Comparison of ENCODE assay signal across 1 cellular context in the genomic region with DNA sequence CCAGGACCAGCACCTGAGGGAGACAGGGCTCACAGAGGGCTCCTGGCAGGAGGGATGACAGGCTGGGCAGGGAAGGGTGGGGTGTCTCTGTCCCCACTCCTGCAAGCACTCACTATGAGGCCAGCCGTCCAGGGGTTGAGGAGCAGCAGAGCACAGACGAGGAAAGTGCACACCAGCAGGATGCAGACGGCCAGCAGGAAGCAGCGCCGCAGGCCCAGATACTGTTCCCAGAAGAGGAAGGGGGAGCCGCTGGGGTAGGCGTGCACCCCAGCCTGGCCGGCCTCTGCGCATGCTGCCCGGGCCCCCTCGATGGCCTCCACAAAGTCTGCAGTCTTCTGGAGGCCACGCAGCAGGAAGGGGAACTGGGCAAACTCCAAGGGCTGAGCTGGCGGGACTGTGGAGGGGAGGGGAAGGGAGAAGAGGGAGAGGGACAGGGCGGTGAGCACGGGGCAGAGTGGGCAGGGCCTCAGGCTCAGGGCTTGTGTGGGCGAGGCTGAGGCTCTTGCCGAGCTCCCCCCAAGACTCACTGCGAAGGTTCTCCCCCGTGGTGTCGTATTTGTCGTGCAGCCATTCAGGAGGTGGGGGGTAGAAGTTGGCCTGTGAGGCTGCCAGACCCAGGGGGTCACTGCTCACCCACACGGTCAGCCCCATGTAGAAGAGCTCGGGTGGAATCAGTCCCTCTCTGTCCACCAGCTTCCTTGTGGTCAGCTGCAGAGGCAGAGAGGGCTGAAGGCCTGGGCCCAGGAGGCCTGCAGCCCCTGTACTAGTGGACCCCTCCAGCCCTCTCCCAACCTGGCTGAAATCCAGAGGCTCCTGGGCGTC.
TF ChIP-seq lines count a peak whose summit lies in the region.

No MANE protein-coding gene starts in this region.

TF ChIP-seq in HepG2, 621 proteins besides CTCF, POLR2A, EP300 and RAD21 (continued from another document and continues in another):
- TF ChIP-seq TFAP4 (IDR thresholded peaks at IDR 0.05; ENCODE audit: borderline replicate concordance, low read depth), result no peak
- no peak for TF ChIP-seq NFE2L1 (CRISPR knock-in tag; IDR thresholded peaks at IDR 0.05; ENCODE audit: borderline replicate concordance)
- no peak for TF ChIP-seq BHLHE40 (IDR thresholded peaks at IDR 0.05; ENCODE audit: low read length)
- TF ChIP-seq ASH2L (IDR thresholded peaks at IDR 0.05; ENCODE audit: insufficient read length, low read depth, low read length), result no peak
- no peak; the same call in 1 of the 2 replicates for TF ChIP-seq ZNF160 (CRISPR knock-in tag; IDR thresholded peaks at IDR 0.05)
- no peak for TF ChIP-seq NFATC3 (CRISPR knock-in tag; IDR thresholded peaks at IDR 0.05)
- TF ChIP-seq ZNF563 (CRISPR knock-in tag; IDR thresholded peaks at IDR 0.05), result no peak
- no peak for TF ChIP-seq ARHGAP35 (CRISPR knock-in tag; IDR thresholded peaks at IDR 0.05; ENCODE audit: borderline replicate concordance)
- no peak for TF ChIP-seq MIER3 (CRISPR knock-in tag; IDR thresholded peaks at IDR 0.05; ENCODE audit: borderline replicate concordance)
- TF ChIP-seq, protein P1, sequence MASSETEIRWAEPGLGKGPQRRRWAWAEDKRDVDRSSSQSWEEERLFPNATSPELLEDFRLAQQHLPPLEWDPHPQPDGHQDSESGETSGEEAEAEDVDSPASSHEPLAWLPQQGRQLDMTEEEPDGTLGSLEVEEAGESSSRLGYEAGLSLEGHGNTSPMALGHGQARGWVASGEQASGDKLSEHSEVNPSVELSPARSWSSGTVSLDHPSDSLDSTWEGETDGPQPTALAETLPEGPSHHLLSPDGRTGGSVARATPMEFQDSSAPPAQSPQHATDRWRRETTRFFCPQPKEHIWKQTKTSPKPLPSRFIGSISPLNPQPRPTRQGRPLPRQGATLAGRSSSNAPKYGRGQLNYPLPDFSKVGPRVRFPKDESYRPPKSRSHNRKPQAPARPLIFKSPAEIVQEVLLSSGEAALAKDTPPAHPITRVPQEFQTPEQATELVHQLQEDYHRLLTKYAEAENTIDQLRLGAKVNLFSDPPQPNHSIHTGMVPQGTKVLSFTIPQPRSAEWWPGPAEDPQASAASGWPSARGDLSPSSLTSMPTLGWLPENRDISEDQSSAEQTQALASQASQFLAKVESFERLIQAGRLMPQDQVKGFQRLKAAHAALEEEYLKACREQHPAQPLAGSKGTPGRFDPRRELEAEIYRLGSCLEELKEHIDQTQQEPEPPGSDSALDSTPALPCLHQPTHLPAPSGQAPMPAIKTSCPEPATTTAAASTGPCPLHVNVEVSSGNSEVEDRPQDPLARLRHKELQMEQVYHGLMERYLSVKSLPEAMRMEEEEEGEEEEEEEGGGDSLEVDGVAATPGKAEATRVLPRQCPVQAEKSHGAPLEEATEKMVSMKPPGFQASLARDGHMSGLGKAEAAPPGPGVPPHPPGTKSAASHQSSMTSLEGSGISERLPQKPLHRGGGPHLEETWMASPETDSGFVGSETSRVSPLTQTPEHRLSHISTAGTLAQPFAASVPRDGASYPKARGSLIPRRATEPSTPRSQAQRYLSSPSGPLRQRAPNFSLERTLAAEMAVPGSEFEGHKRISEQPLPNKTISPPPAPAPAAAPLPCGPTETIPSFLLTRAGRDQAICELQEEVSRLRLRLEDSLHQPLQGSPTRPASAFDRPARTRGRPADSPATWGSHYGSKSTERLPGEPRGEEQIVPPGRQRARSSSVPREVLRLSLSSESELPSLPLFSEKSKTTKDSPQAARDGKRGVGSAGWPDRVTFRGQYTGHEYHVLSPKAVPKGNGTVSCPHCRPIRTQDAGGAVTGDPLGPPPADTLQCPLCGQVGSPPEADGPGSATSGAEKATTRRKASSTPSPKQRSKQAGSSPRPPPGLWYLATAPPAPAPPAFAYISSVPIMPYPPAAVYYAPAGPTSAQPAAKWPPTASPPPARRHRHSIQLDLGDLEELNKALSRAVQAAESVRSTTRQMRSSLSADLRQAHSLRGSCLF (CRISPR knock-in tag; IDR thresholded peaks at IDR 0.05; ENCODE audit: borderline replicate concordance), result no peak
- TF ChIP-seq CBX5 (CRISPR knock-in tag; IDR thresholded peaks at IDR 0.05; ENCODE audit: borderline replicate concordance), result peak; percentile 12; the same call in 1 of the 2 replicates
- no peak; the same call in 1 of the 2 replicates for TF ChIP-seq SP4 (CRISPR knock-in tag; IDR thresholded peaks at IDR 0.05)
- TF ChIP-seq ZNF143 (CRISPR knock-in tag; IDR thresholded peaks at IDR 0.05), result peak; percentile 54; the same call in 1 of the 2 replicates
- peak; percentile 36 for TF ChIP-seq ZNF18 (CRISPR knock-in tag; IDR thresholded peaks at IDR 0.05; ENCODE audit: insufficient replicate concordance)
- TF ChIP-seq RXRA (CRISPR knock-in tag; IDR thresholded peaks at IDR 0.05), result peak; percentile 59
- peak; percentile 67; the same call in 1 of the 2 replicates for TF ChIP-seq ZMYM3 (CRISPR knock-in tag; IDR thresholded peaks at IDR 0.05)
- TF ChIP-seq XBP1 (CRISPR knock-in tag; IDR thresholded peaks at IDR 0.05), result no peak
- TF ChIP-seq, protein P2, sequence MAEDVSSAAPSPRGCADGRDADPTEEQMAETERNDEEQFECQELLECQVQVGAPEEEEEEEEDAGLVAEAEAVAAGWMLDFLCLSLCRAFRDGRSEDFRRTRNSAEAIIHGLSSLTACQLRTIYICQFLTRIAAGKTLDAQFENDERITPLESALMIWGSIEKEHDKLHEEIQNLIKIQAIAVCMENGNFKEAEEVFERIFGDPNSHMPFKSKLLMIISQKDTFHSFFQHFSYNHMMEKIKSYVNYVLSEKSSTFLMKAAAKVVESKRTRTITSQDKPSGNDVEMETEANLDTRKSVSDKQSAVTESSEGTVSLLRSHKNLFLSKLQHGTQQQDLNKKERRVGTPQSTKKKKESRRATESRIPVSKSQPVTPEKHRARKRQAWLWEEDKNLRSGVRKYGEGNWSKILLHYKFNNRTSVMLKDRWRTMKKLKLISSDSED (CRISPR knock-in tag; IDR thresholded peaks at IDR 0.05), result no peak
- TF ChIP-seq ZNF24 (IDR thresholded peaks at IDR 0.05), result no peak
- TF ChIP-seq HOXA7 (CRISPR knock-in tag; IDR thresholded peaks at IDR 0.05), result no peak
- TF ChIP-seq HMGA1 (CRISPR knock-in tag; conservative IDR thresholded peaks at IDR 0.05), result no peak
- no peak for TF ChIP-seq FOXA1 (IDR thresholded peaks at IDR 0.05)
- no peak for TF ChIP-seq FOXA1 (CRISPR knock-in tag; IDR thresholded peaks at IDR 0.05)
- TF ChIP-seq NFYB (CRISPR knock-in tag; IDR thresholded peaks at IDR 0.05), result no peak
- no peak for TF ChIP-seq MTF1 (CRISPR knock-in tag; IDR thresholded peaks at IDR 0.05)
- TF ChIP-seq ZNF781 (CRISPR knock-in tag; IDR thresholded peaks at IDR 0.05; ENCODE audit: borderline replicate concordance, not compliant biosample characterization), result peak; percentile 74
- no peak; the same call in 1 of the 2 replicates for TF ChIP-seq EED (CRISPR knock-in tag; IDR thresholded peaks at IDR 0.05)
- no peak for TF ChIP-seq EZH2 (conservative IDR thresholded peaks at IDR 0.05; ENCODE audit: low read depth, low read length)
- no peak for TF ChIP-seq SNAPC2 (CRISPR knock-in tag; IDR thresholded peaks at IDR 0.05)
- no peak for TF ChIP-seq USF2 (IDR thresholded peaks at IDR 0.05; ENCODE audit: low read depth, low read length)
- TF ChIP-seq USF2 (CRISPR knock-in tag; IDR thresholded peaks at IDR 0.05; ENCODE audit: borderline replicate concordance), result no peak; the same call in 1 of the 2 replicates
- no peak for TF ChIP-seq FLYWCH1 (CRISPR knock-in tag; IDR thresholded peaks at IDR 0.05)
- TF ChIP-seq KMT2A (CRISPR knock-in tag; IDR thresholded peaks at IDR 0.05), result peak; percentile 55; the same call in 1 of the 2 replicates
- TF ChIP-seq THAP11 (CRISPR knock-in tag; IDR thresholded peaks at IDR 0.05), result peak; percentile 8; the same call in 1 of the 2 replicates
- no peak for TF ChIP-seq ZNF720 (CRISPR knock-in tag; IDR thresholded peaks at IDR 0.05)
- TF ChIP-seq ZNF142 (CRISPR knock-in tag; IDR thresholded peaks at IDR 0.05), result 0 out of 2 replicates have a peak, but pooled peaks have one; percentile 50
- TF ChIP-seq MXD3 (CRISPR knock-in tag; IDR thresholded peaks at IDR 0.05), result peak; percentile 67
- TF ChIP-seq ATRX (CRISPR knock-in tag; IDR thresholded peaks at IDR 0.05; ENCODE audit: borderline replicate concordance), result no peak
- peak; percentile 83 for TF ChIP-seq HIC2 (CRISPR knock-in tag; IDR thresholded peaks at IDR 0.05; ENCODE audit: low read depth)
- no peak for TF ChIP-seq ZNF274 (CRISPR knock-in tag; IDR thresholded peaks at IDR 0.05)
- TF ChIP-seq ZNF331 (CRISPR knock-in tag; IDR thresholded peaks at IDR 0.05), result no peak; the same call in 1 of the 2 replicates
- TF ChIP-seq SETDB1 (CRISPR knock-in tag; IDR thresholded peaks at IDR 0.05; ENCODE audit: borderline replicate concordance), result no peak
